ENCODE assay signal across 1 cellular context in the genomic region with DNA sequence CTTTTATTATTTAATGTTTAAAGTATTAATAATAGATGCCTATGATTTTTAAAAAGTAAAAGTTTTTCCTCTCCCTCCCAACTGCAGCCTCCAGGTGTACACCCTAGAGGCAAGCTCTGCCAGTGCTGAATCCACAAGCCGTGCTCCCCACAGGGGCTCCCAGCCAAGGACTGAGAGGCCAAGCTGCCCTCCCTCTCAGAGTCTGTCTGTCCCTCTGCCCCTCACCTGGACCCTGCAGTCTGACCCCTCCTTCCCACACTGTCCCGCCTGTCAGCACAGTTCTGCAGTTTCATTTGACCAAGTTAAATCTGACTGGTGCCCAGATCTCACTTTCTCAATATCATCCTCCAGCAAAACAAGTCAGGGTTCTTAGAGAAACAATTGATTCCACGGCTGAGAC.
TF ChIP-seq lines count a peak whose summit lies in the region.

No MANE protein-coding gene starts in this region.

TF ChIP-seq in HepG2, 621 proteins besides CTCF, POLR2A, EP300 and RAD21:
- TF ChIP-seq ZKSCAN8 (CRISPR knock-in tag; IDR thresholded peaks at IDR 0.05; ENCODE audit: borderline replicate concordance) (no peak), ZNF557 (CRISPR knock-in tag; IDR thresholded peaks at IDR 0.05) (no peak), ZNF569 (CRISPR knock-in tag; IDR thresholded peaks at IDR 0.05; ENCODE audit: borderline replicate concordance) (no peak), MATR3 (CRISPR knock-in tag; IDR thresholded peaks at IDR 0.05) (no peak), ZNF263 (CRISPR knock-in tag; IDR thresholded peaks at IDR 0.05) (peak; percentile 89)
